In genomic region chr11:9250139-9250582, GRCh38 we compare ENCODE assay signal across 8 cellular contexts. TPM values are rescaled to one million over a fixed set of nuclear protein-coding genes. Genes with fewer than 3 reads are reported as not detected.
DNase-seq lines count a peak whose midpoint lies in the region; ATAC-seq and TF ChIP-seq lines count a peak whose summit lies in the region.

No MANE protein-coding gene starts in this region.

- H3K36me3 ChIP-seq in SJCRH30 (peaks cover 8% of the 10 kb centered on the region), gastrocnemius medialis (no peaks in the 10 kb centered on the region), vagina (no peaks in the 10 kb centered on the region)

- intact Hi-C loops in gastrocnemius medialis (cut with DNase I; ENCODE audit: low total_unique reads) (no loop called here), vagina (cut with DNase I) (no loop called here)

- H3K27me3 ChIP-seq in SJCRH30: no peaks in the 10 kb centered on the region
- H3K27me3 ChIP-seq in gastrocnemius medialis: no peaks in the 10 kb centered on the region
- H3K27me3 ChIP-seq in vagina: no peaks in the 10 kb centered on the region

- H3K9me3 ChIP-seq in SJCRH30 (replicated peaks) (no peaks in the 10 kb centered on the region), gastrocnemius medialis (no peaks in the 10 kb centered on the region), vagina (no peaks in the 10 kb centered on the region)

- TF ChIP-seq CTCF in gastrocnemius medialis (IDR thresholded peaks at IDR 0.05 in 4 of 5, conservative IDR thresholded peaks at IDR 0.05 in 1 of 5) (no peak), vagina (IDR thresholded peaks at IDR 0.05) (no peak)

- in situ Hi-C loops in gastrocnemius medialis (cut with MboI; ENCODE audit: low sequenced_read_pairs in 4 of 4): no loop called here

- H3K27ac ChIP-seq in SJCRH30 (no peak overlapping the region), gastrocnemius medialis (peak overlapping the region in 2 of 4 donors; percentile 4), vagina (no peak overlapping the region)

- peak; percentile 17 to 45 for DNase-seq in SJCRH30
- peak; percentile 32 for DNase-seq in fibroblast of peridontal ligament (ENCODE audit: extremely low read depth)
- DNase-seq in NCI-H1694 treated with DMSO at 0.1 percent for 48 hours (lab: John Stamatoyannopoulos, UW): no peak
- no peak for DNase-seq in gastrocnemius medialis
- no peak for DNase-seq in mesenteric fat pad (ENCODE audit: low spot score)
- DNase-seq in vagina (ENCODE audit: extremely low spot score in 2 of 2): no peak

- H3K4me3 ChIP-seq in SJCRH30: no peak overlapping the region
- H3K4me3 ChIP-seq in gastrocnemius medialis: no peak overlapping the region
- no peak overlapping the region for H3K4me3 ChIP-seq in vagina

- no peak for TF ChIP-seq POLR2A in gastrocnemius medialis (IDR thresholded peaks at IDR 0.05)
- TF ChIP-seq POLR2A in vagina (IDR thresholded peaks at IDR 0.05): no peak

- peaks cover 8% of the 10 kb centered on the region for H3K4me1 ChIP-seq in SJCRH30
- H3K4me1 ChIP-seq in gastrocnemius medialis: peaks cover 2 to 14% of the 10 kb centered on the region in 2 donors
- peaks cover 25% of the 10 kb centered on the region for H3K4me1 ChIP-seq in vagina

- ATAC-seq in GM18873 (IDR thresholded peaks at IDR 0.05; ENCODE audit: low FRiP score, unreplicated experiment) (peak; percentile 60), HG02610 (IDR thresholded peaks at IDR 0.05; ENCODE audit: unreplicated experiment) (peak; percentile 79), gastrocnemius medialis (no peak)

RNA-seq across cellular contexts. Expression of gene DENND5A, which starts 15.0 kb away (rescaled TPM):
- 105 and 113 TPM in 2 replicates for total RNA-seq in SJCRH30 (2014; rRNA removed; shearing (Covaris generic))
- total RNA-seq in gastrocnemius medialis (10 to 100 TPM; 29.1 to 33.1 (median 31.5) TPM), mesenteric fat pad (123 TPM), vagina (82.0 TPM)

Comparison
In these comparisons a context has a peak if more than half of its experiments do, and no peak if none do; other contexts are left out.
1. ATAC-seq: peak in GM18873 (single experiment) and HG02610 (single experiment); none in gastrocnemius medialis (0 of 2).
2. DNase-seq: peak in SJCRH30 (2 of 2) and fibroblast of peridontal ligament (single experiment); none in NCI-H1694 treated with DMSO at 0.1 percent for 48 hours (single experiment), gastrocnemius medialis (0 of 2), mesenteric fat pad (single experiment) and vagina (0 of 2).